ENCODE assay signal across 1 cellular context in genomic region chr22:50218996-50219727, GRCh38.
TF ChIP-seq lines count a peak whose summit lies in the region.

No MANE protein-coding gene starts in this region.

TF ChIP-seq in HepG2, 621 proteins besides CTCF, POLR2A, EP300 and RAD21 (continued from another document):
- TF ChIP-seq TFDP1 (CRISPR knock-in tag; IDR thresholded peaks at IDR 0.05; ENCODE audit: borderline replicate concordance) (no peak), RBFOX2 (IDR thresholded peaks at IDR 0.05; ENCODE audit: low read depth, low read length) (peak; percentile 38), SSRP1 (CRISPR knock-in tag; IDR thresholded peaks at IDR 0.05) (0 out of 2 replicates have a peak, but pooled peaks have one; percentile 13), ZBTB33 (CRISPR knock-in tag; IDR thresholded peaks at IDR 0.05) (0 out of 2 replicates have a peak, but pooled peaks have one; percentile 12), ZNF691 (CRISPR knock-in tag; IDR thresholded peaks at IDR 0.05; ENCODE audit: borderline replicate concordance, low read depth) (no peak), ZFP62 (CRISPR knock-in tag; IDR thresholded peaks at IDR 0.05) (no peak), HNF1A (IDR thresholded peaks at IDR 0.05; ENCODE audit: low read depth) (no peak), HNF1A (CRISPR knock-in tag; IDR thresholded peaks at IDR 0.05; ENCODE audit: borderline replicate concordance) (0 out of 2 replicates have a peak, but pooled peaks have one; percentile 15), ZNF607 (CRISPR knock-in tag; IDR thresholded peaks at IDR 0.05; ENCODE audit: borderline replicate concordance) (no peak), ZNF713 (CRISPR knock-in tag; IDR thresholded peaks at IDR 0.05) (no peak), AKAP8 (CRISPR knock-in tag; IDR thresholded peaks at IDR 0.05) (peak; percentile 11; the same call in 1 of the 2 replicates), AGO2 (optimal IDR thresholded peaks at IDR 0.05; ENCODE audit: low read depth, low read length) (peak; percentile 80), AGO1 (IDR thresholded peaks at IDR 0.05; ENCODE audit: low read depth, low read length, poor library complexity, severe bottlenecking) (no peak), POLR2G (IDR thresholded peaks at IDR 0.05; ENCODE audit: low read depth, low read length) (no peak), FOXC1 (CRISPR knock-in tag; IDR thresholded peaks at IDR 0.05; ENCODE audit: borderline replicate concordance) (0 out of 2 replicates have a peak, but pooled peaks have one; percentile 42)
- TF ChIP-seq, protein P1, sequence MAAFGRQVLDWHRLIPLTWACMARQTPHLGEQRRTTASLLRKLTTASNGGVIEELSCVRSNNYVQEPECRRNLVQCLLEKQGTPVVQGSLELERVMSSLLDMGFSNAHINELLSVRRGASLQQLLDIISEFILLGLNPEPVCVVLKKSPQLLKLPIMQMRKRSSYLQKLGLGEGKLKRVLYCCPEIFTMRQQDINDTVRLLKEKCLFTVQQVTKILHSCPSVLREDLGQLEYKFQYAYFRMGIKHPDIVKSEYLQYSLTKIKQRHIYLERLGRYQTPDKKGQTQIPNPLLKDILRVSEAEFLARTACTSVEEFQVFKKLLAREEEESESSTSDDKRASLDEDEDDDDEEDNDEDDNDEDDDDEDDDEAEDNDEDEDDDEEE (CRISPR knock-in tag; IDR thresholded peaks at IDR 0.05), result no peak
- TF ChIP-seq, protein P2, sequence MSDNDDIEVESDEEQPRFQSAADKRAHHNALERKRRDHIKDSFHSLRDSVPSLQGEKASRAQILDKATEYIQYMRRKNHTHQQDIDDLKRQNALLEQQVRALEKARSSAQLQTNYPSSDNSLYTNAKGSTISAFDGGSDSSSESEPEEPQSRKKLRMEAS (IDR thresholded peaks at IDR 0.05), result 0 out of 2 replicates have a peak, but pooled peaks have one; percentile 28
